In the genomic region with DNA sequence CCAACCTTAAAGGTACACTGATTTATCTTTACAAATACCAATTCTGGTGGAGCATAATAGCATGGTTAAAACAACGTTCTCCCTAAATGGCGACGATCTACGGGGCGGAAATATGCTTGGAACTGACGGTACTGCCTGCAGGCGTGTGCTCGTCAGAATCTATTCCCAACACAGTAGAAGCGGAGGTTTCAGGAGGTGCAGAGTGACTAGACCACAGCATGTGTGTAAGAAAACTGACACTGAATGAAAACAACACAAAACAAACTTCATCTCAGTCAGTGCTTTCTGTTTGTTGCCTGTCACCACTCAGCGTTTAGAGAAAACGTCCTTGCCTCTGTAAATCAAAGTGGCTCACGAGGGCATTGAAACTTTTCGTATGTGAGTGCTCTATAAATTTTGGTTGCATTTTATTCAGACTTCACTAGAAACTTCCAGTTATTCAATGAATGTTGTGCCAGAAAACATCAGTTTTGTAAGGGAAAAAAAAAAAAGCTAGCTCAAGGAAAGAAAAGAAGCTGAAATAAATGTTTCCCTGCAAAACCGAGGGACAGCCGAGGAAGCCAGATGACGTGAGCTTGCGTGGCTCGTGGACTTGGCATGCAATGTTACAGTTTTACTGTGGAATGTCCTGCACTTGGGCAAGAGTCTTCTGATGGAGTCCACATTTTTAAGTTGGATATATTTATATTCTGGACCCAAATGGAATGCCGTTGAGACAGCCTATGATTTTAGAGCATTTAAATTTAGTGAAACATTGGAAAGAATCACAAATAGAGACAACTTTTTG, we compare ENCODE assay signal across 8 cellular contexts.
A peak's percentile ranks its signal among the peaks of the same experiment; 100 is the strongest.
DNase-seq lines count a peak whose midpoint lies in the region; ATAC-seq, FAIRE-seq and TF ChIP-seq lines count a peak whose summit lies in the region.
"Not testable (repeated sequence)": the region's sequence is repeated elsewhere in the genome, so short reads cannot be mapped to it uniquely, and the experiment has no call there.

No MANE protein-coding gene starts in this region.

- not testable (repeated sequence) for H4K91ac ChIP-seq in H1 (replicated peaks; ENCODE audit: insufficient read length, low read length)

- peaks cover 13% of the 10 kb centered on the region; the same call in 1 of the 2 replicates for H3K23me2 ChIP-seq in H1 (ENCODE audit: low read depth, low read length)

- H2BK120ac ChIP-seq in H1 (replicated peaks; ENCODE audit: low read depth, low read length) = not testable (repeated sequence)

- not testable (repeated sequence) for TF ChIP-seq POLR2A in adrenal gland (IDR thresholded peaks at IDR 0.05); H1 (IDR thresholded peaks at IDR 0.05; ENCODE audit: control extremely low read depth in 1 of 2, low read depth in 2 of 2, low read length in 2 of 2); transverse colon (IDR thresholded peaks at IDR 0.05)

- not testable (repeated sequence) for H3K79me2 ChIP-seq in GM23248 (ENCODE audit: insufficient read depth); H1 (ENCODE audit: control insufficient read depth in 1 of 2, insufficient read depth in 2 of 2, low read length in 2 of 2)

- H3K4me1 ChIP-seq in GM23248 (ENCODE audit: insufficient read depth) = peaks cover 27% of the 10 kb centered on the region
- not testable (repeated sequence) for H3K4me1 ChIP-seq in adrenal gland (replicated peaks in 1 of 2); H1 (replicated peaks in 1 of 4; ENCODE audit: control insufficient read depth in 3 of 4, insufficient read depth in 4 of 4, low read length in 3 of 4); lung (ENCODE audit: control insufficient read depth in 2 of 2, insufficient read depth in 2 of 2, low read length in 2 of 2)
- peaks cover 0 to 11% (median 6%) of the 10 kb centered on the region in 4 donors for H3K4me1 ChIP-seq in transverse colon

- H2BK15ac ChIP-seq in H1 (ENCODE audit: low read length) = not testable (repeated sequence)

- H3K4ac ChIP-seq in H1 (replicated peaks; ENCODE audit: insufficient read length, low read depth, low read length) = not testable (repeated sequence)

- H3K23ac ChIP-seq in H1 (ENCODE audit: insufficient read length) = not testable (repeated sequence)

- H2BK5ac ChIP-seq in H1 (ENCODE audit: low read depth, low read length) = not testable (repeated sequence)

- not testable (repeated sequence) for TF ChIP-seq RAD21 in H1 (IDR thresholded peaks at IDR 0.05 in 1 of 2, conservative IDR thresholded peaks at IDR 0.05 in 1 of 2; ENCODE audit: low read depth in 2 of 2, low read length in 2 of 2)

- H3K14ac ChIP-seq in H1 (ENCODE audit: insufficient read length) = not testable (repeated sequence)

- intact Hi-C loops in adrenal gland (cut with DNase I); cardiac septum (cut with DNase I); sciatic nerve (cut with DNase I); transverse colon (cut with DNase I; ENCODE audit: low total_unique reads): not testable (repeated sequence)

- H3K79me1 ChIP-seq in H1 (ENCODE audit: low read depth, low read length) = not testable (repeated sequence)

- H3K4me3 ChIP-seq in AG04449 (ENCODE audit: low read depth, low read length); adrenal gland; H1 (ENCODE audit: extremely low read depth in 1 of 4, insufficient read depth in 2 of 4, low read depth in 3 of 4, low read length in 4 of 4); lung; transverse colon: not testable (repeated sequence)
- H3K4me3 ChIP-seq in GM23248 = peak overlapping the region; percentile 70

- POLR2A ChIA-PET in AG04449 (lab: Yijun Ruan, JAX); H1 (lab: Charles Lee; ENCODE audit: partially characterized antibody): not testable (repeated sequence)

- peak; percentile 74 for FAIRE-seq in H1 (lab: Jason Lieb, UNC)

- H2BK20ac ChIP-seq in H1 (ENCODE audit: low read length) = not testable (repeated sequence)

- H3K27me3 ChIP-seq in GM23248 (replicated peaks; ENCODE audit: insufficient read depth); adrenal gland; H1 (replicated peaks in 1 of 4; ENCODE audit: control insufficient read depth in 3 of 4, extremely low read depth in 1 of 4, insufficient read depth in 3 of 4, low read length in 3 of 4); lung (ENCODE audit: control insufficient read depth, insufficient read depth); transverse colon: not testable (repeated sequence)

- H3K9me2 ChIP-seq in GM23248 (ENCODE audit: insufficient read depth) = not testable (repeated sequence)

- not testable (repeated sequence) for TF ChIP-seq EP300 in H1 (IDR thresholded peaks at IDR 0.05; ENCODE audit: borderline replicate concordance in 1 of 2, low read depth in 2 of 2, low read length in 2 of 2); transverse colon (IDR thresholded peaks at IDR 0.05; ENCODE audit: low read depth)

- WGBS in GM23248 (ENCODE audit: low coverage in 1 of 2, low lambda C conversion rate in 2 of 2, missing lambda C conversion rate in 2 of 2), 2 experiments = 2 to 3% methylated on average over 19 of the region's 19 CpGs
- 59 to 66% (median 64%) methylated on average over 18 to 19 of the region's 19 CpGs for WGBS in adrenal gland, 4 donors
- 86% methylated on average over 18 of the region's 19 CpGs; no CpG with 5 or more reads in 1 of the 2 experiments for WGBS in H1 (ENCODE audit: extremely low coverage in 1 of 2, insufficient coverage in 1 of 2, insufficient read length in 1 of 2, insufficient replicate concordance in 2 of 2, low coverage in 1 of 2, low lambda C conversion rate in 2 of 2, missing lambda C conversion rate in 1 of 2), 2 experiments
- 78 to 80% methylated on average over 18 to 19 of the region's 19 CpGs for WGBS in lung, 2 donors
- 70 to 77% methylated on average over 8 to 19 of the region's 19 CpGs for WGBS in transverse colon (ENCODE audit: low coverage in 1 of 2), 2 donors

- not testable (repeated sequence) for H2AK5ac ChIP-seq in H1 (ENCODE audit: low read depth, low read length)

- H3K9ac ChIP-seq in GM23248 = peak overlapping the region; percentile 82
- H3K9ac ChIP-seq in H1 (replicated peaks in 1 of 4; ENCODE audit: extremely low read depth in 1 of 4, low read depth in 3 of 4, low read length in 3 of 4) = not testable (repeated sequence)

- peak overlapping the region; percentile 91 for H3K4me2 ChIP-seq in GM23248 (ENCODE audit: unreplicated experiment)
- H3K4me2 ChIP-seq in H1 (ENCODE audit: insufficient read depth in 1 of 2, low read depth in 2 of 2, low read length in 2 of 2) = not testable (repeated sequence)

- peaks cover 23% of the 10 kb centered on the region for H3F3A ChIP-seq in GM23248 (ENCODE audit: insufficient read depth)

- H4K20me1 ChIP-seq in GM23248 (ENCODE audit: insufficient read depth); H1 (replicated peaks in 1 of 2; ENCODE audit: control insufficient read depth in 1 of 2, insufficient read depth in 2 of 2, low read length in 2 of 2): not testable (repeated sequence)

- DNase-seq in AG04449 (ENCODE audit: low read depth, low spot score) (peak; percentile 29), GM23248 (peak; percentile 82), adrenal gland (peak in 5 of 7 donors; percentile 13 to 74 (median 45)), cardiac septum (ENCODE audit: low spot score) (peak; percentile 14), transverse colon (peak; percentile 19)
- DNase-seq in H1 (ENCODE audit: low read depth in 1 of 2, low spot score in 2 of 2); lung (ENCODE audit: low spot score); sciatic nerve (ENCODE audit: low spot score): not testable (repeated sequence)

- H3K9me3 ChIP-seq in GM23248 (ENCODE audit: low read depth); adrenal gland (replicated peaks in 1 of 3); H1 (ENCODE audit: insufficient read depth in 2 of 2, low read depth in 1 of 2, low read length in 1 of 2); lung (ENCODE audit: control insufficient read depth in 2 of 2, insufficient read depth in 1 of 2, low read length in 1 of 2); transverse colon: not testable (repeated sequence)

- not testable (repeated sequence) for H4K5ac ChIP-seq in H1 (ENCODE audit: insufficient read length, low read depth, low read length)

- not testable (repeated sequence) for H2BK12ac ChIP-seq in H1 (ENCODE audit: low read depth, low read length)

- CTCF ChIA-PET in AG04449 (lab: Yijun Ruan, JAX); H1 (lab: Charles Lee; ENCODE audit: partially characterized antibody): not testable (repeated sequence)

- H3K27ac ChIP-seq in GM23248 (peak overlapping the region; percentile 94), adrenal gland (peak overlapping the region in 3 of 5 donors; percentile 16 to 71 (median 46)), lung (ENCODE audit: low read depth in 1 of 2, low read length in 1 of 2) (peak overlapping the region in 1 of 2 donors; percentile 55), transverse colon (peak overlapping the region in 3 of 4 donors; percentile 14 to 63 (median 57))
- H3K27ac ChIP-seq in H1 (ENCODE audit: low read depth, low read length) = not testable (repeated sequence)

- H3K18ac ChIP-seq in H1 (ENCODE audit: extremely low read depth, low read length) = not testable (repeated sequence)

- H3K56ac ChIP-seq in H1 (replicated peaks; ENCODE audit: insufficient read length, low read depth, low read length) = not testable (repeated sequence)

- peak overlapping the region; percentile 72 for H2AFZ ChIP-seq in GM23248
- H2AFZ ChIP-seq in H1 (ENCODE audit: low read length) = not testable (repeated sequence)

- ATAC-seq in lung (ENCODE audit: insufficient read depth, low FRiP score) (peak; percentile 6), sciatic nerve (peak; percentile 60)

- in situ Hi-C loops in GM23248 (cut with MboI); transverse colon (cut with MboI; ENCODE audit: low pct_ligation_motif_present in 1 of 4, low pct_unique_long_range_greater_than_20kb in 1 of 4, low sequenced_read_pairs in 3 of 4): not testable (repeated sequence)

- H4K8ac ChIP-seq in H1 (ENCODE audit: extremely low read depth, insufficient read depth, low read length) = not testable (repeated sequence)

- TF ChIP-seq CTCF in AG04449 (IDR thresholded peaks at IDR 0.05; ENCODE audit: insufficient read depth, low read length, missing control alignments); adrenal gland (IDR thresholded peaks at IDR 0.05); H1 (IDR thresholded peaks at IDR 0.05; ENCODE audit: control extremely low read depth in 1 of 3, insufficient read depth in 1 of 3, low read depth in 1 of 3, low read length in 3 of 3); lung (IDR thresholded peaks at IDR 0.05; ENCODE audit: control extremely low read depth, extremely low read depth); transverse colon (IDR thresholded peaks at IDR 0.05): not testable (repeated sequence)

- not testable (repeated sequence) for H3K36me3 ChIP-seq in GM23248 (ENCODE audit: low read depth); adrenal gland (replicated peaks in 1 of 2); H1 (ENCODE audit: control insufficient read depth in 2 of 4, insufficient read depth in 4 of 4, low read length in 3 of 4); lung (ENCODE audit: control insufficient read depth in 2 of 2, insufficient read depth in 2 of 2, low read length in 2 of 2); transverse colon
